20 cellular contexts compared by ENCODE assay signal in the genomic region with DNA sequence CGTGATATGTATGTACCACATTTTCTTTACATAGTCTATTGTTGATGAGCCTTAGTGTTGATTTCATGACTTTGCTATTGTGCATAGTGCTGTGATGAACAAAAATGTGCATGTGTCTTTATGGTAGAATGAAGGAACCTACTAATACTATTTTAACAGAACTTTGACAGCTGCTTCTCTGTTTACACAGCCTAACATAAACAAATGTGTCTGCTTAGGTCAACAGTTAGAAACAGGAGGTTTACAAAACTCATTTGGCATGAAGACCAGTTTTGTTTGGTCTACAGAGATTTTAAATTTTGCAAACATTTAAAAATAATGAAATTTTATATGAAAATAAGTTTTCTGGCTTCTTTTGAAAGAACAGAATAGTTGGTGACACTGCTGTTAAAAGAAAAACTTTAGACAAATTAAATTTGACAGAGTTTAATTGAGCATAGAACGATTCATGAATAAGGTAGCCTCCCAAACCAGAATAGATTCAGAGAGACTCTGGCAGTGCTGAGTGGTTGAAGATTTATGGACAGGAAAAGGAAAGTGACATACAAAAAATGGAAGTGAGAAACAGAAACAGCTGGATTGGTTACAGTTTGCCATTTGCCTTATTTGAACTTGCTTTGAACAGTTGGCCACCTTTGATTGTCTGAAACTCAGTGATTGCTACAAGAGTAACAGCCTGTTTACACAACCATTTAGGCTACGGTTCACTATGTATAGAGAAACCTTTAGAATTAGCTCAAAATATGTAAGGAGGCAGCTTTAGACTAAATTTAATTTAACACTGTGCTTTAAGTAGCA.
DNase-seq lines count a peak whose midpoint lies in the region; ATAC-seq lines count a peak whose summit lies in the region.
"Had no signal": no experiment of that assay in that cellular context is flagged by ENCODE, and none has a peak within 500 bp of the region (broad histone marks: within the 10 kb centered on the region; RNA-seq: fewer than 3 reads in every experiment).

No MANE protein-coding gene starts in this region.

- CTCF ChIA-PET in activated CD4-positive, alpha-beta memory T cell treated with anti-CD3 and anti-CD28 coated beads for 36 hours (lab: Charles Lee) = no interaction called here

- DNase-seq in NCI-H446 treated with DMSO at 0.1 percent for 48 hours (lab: John Stamatoyannopoulos, UW) (peak; percentile 4), NCI-H446 (lab: John Stamatoyannopoulos, UW) (no peak), NCI-H748 treated with DMSO at 0.1 percent for 48 hours (lab: John Stamatoyannopoulos, UW) (peak; percentile 67), myocyte (ENCODE audit: low read depth) (peak; percentile 2), nucleus accumbens (lab: John Stamatoyannopoulos, UW) (no peak), NCI-H187 (lab: John Stamatoyannopoulos, UW) (no peak)
- no peak for DNase-seq in activated CD4-positive, alpha-beta memory T cell treated with anti-CD3 and anti-CD28 coated beads for 36 hours
- DNase-seq: activated CD4-positive, CD25-positive, alpha-beta regulatory T cell; DND-41; glutamatergic neuron; immature natural killer cell; NCI-H1436; NK-92 treated with Interleukin-12 subunit alpha and Interleukin-12 subunit beta, amount 100 ng/mL, for 24 hours; stomach had no signal

- ATAC-seq in HG03342 (IDR thresholded peaks at IDR 0.05; ENCODE audit: unreplicated experiment) = peak; percentile 66
- ATAC-seq: A549; activated T-helper 17 cell treated with anti-CD3 and anti-CD28 coated beads, Interleukin-2, amount 50 U/mL, for 72 hours; Right ventricle myocardium inferior had no signal

- no peak overlapping the region for H3K4me3 Mint-ChIP-seq in activated CD4-positive, alpha-beta memory T cell treated with anti-CD3 and anti-CD28 coated beads for 36 hours
- H3K4me3 Mint-ChIP-seq: activated T-helper 17 cell treated with anti-CD3 and anti-CD28 coated beads, Interleukin-2, amount 50 U/mL, for 72 hours; immature natural killer cell; memory B cell; T-helper 1 cell treated with Interleukin-12 subunit alpha and Interleukin-12 subunit beta and Interleukin-4 antibody, amounts not matched to agents 30 μg/mL and 1 μg/mL, for 36 hours had no signal

- H3K27ac Mint-ChIP-seq in activated CD4-positive, alpha-beta memory T cell treated with anti-CD3 and anti-CD28 coated beads for 36 hours = no peak overlapping the region
- H3K27ac Mint-ChIP-seq: activated T-helper 17 cell treated with anti-CD3 and anti-CD28 coated beads, Interleukin-2, amount 50 U/mL, for 72 hours; immature natural killer cell; memory B cell; T-helper 1 cell treated with Interleukin-12 subunit alpha and Interleukin-12 subunit beta and Interleukin-4 antibody, amounts not matched to agents 30 μg/mL and 1 μg/mL, for 36 hours had no signal

- H3K36me3 Mint-ChIP-seq in activated CD4-positive, alpha-beta memory T cell treated with anti-CD3 and anti-CD28 coated beads for 36 hours = no peaks in the 10 kb centered on the region
- H3K36me3 Mint-ChIP-seq: memory B cell had no signal

- POLR2A ChIA-PET in activated CD4-positive, alpha-beta memory T cell treated with anti-CD3 and anti-CD28 coated beads for 36 hours (lab: Charles Lee) = no interaction called here

- intact Hi-C loops in activated CD4-positive, alpha-beta memory T cell treated with anti-CD3 and anti-CD28 coated beads for 36 hours (cut with micrococcal nuclease) = no loop called here

- H3K27me3 Mint-ChIP-seq in activated CD4-positive, alpha-beta memory T cell treated with anti-CD3 and anti-CD28 coated beads for 36 hours = no peaks in the 10 kb centered on the region
- H3K27me3 Mint-ChIP-seq: activated T-helper 17 cell treated with anti-CD3 and anti-CD28 coated beads, Interleukin-2, amount 50 U/mL, for 72 hours; memory B cell had no signal

- H3K9me3 Mint-ChIP-seq in activated CD4-positive, alpha-beta memory T cell treated with anti-CD3 and anti-CD28 coated beads for 36 hours = peaks cover 19% of the 10 kb centered on the region
- H3K9me3 Mint-ChIP-seq: memory B cell had no signal

- no peaks in the 10 kb centered on the region for H3K4me1 Mint-ChIP-seq in activated CD4-positive, alpha-beta memory T cell treated with anti-CD3 and anti-CD28 coated beads for 36 hours (ENCODE audit: low read depth)
- H3K4me1 Mint-ChIP-seq: activated T-helper 17 cell treated with anti-CD3 and anti-CD28 coated beads, Interleukin-2, amount 50 U/mL, for 72 hours; immature natural killer cell; memory B cell had no signal

Comparison
In these comparisons a context has a peak if more than half of its experiments do, and no peak if none do; other contexts are left out.
1. DNase-seq: peak in NCI-H446 treated with DMSO at 0.1 percent for 48 hours (single experiment), NCI-H748 treated with DMSO at 0.1 percent for 48 hours (single experiment) and myocyte (single experiment); none in NCI-H446 (0 of 2), nucleus accumbens (0 of 56), NCI-H187 (0 of 2) and activated CD4-positive, alpha-beta memory T cell treated with anti-CD3 and anti-CD28 coated beads for 36 hours (single experiment).